ENCODE assay signal across 8 cellular contexts in the genomic region with DNA sequence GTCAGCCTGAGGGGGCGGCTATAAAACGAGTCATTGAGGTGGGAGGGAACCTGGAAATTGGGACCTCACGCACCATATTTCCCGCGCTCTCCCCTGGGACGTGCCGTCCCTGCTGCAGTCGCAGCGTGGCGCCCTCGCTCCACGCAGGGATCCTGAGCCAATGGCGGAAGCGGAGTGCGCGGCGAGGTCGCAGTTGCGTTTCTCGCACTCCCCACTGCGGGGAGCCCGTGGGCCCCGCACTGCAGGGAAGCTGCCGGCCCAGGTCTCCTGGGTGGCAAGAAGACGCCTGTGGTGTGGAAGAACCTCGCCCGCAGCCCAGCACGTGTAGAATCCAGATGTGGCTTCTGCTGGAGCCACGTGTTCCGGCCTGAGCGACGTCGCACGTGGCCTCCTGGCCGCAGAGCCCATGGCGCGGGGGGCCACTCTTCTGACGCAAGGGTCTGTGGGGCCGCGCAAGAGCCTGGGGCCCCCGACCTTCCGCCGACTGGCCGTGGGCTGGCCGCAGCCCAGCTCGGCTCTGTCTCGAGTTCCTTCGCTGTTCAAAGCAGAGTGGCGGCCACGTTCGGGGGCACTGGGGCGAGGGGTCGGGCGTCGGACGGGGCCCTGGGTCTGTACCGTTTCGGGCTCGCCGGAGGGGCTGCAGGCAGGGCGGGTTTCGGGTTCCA. TPM values are rescaled to one million over a fixed set of nuclear protein-coding genes. Genes with fewer than 3 reads are reported as not detected.
DNase-seq lines count a peak whose midpoint lies in the region; ATAC-seq and TF ChIP-seq lines count a peak whose summit lies in the region.

No MANE protein-coding gene starts in this region.

- peak; percentile 58 for DNase-seq in ELR (ENCODE audit: low read depth)
- peak; percentile 54 for DNase-seq in NOMO-1 treated with DMSO at 0.1 percent for 48 hours (lab: John Stamatoyannopoulos, UW; ENCODE audit: unreplicated experiment)
- DNase-seq in activated T-helper 1 cell treated with anti-CD3 and anti-CD28 coated beads, Interleukin-12 subunit alpha, Interleukin-12 subunit beta, Interleukin-2, Interleukin-4 antibody, amounts not matched to agents 30 ng/mL and 10 ng/mL and 1 ng/mL, durations not matched to agents 14 hours and 24 hours and 36 hours (ENCODE audit: low spot score) = peak; percentile 72
- peak; percentile 75 for DNase-seq in fibroblast of pulmonary artery (ENCODE audit: low read depth)
- peak; percentile 42 for DNase-seq in neuronal stem cell (ENCODE audit: low spot score)
- peak in 44 of 49 donors; percentile 5 to 77 (median 44) for DNase-seq in substantia nigra (lab: John Stamatoyannopoulos, UW)
- DNase-seq in OCI-M2 (lab: John Stamatoyannopoulos, UW; ENCODE audit: unreplicated experiment) = no peak

- H3K4me3 Mint-ChIP-seq in activated T-helper 1 cell treated with anti-CD3 and anti-CD28 coated beads, Interleukin-12 subunit alpha, Interleukin-12 subunit beta, Interleukin-2, Interleukin-4 antibody, amounts not matched to agents 30 ng/mL and 10 ng/mL and 1 ng/mL, durations not matched to agents 14 hours and 24 hours and 36 hours = no peak overlapping the region

- H3K23ac ChIP-seq in neuronal stem cell (ENCODE audit: low read depth, low read length, poor library complexity) = peak overlapping the region; percentile 85

- H2AK5ac ChIP-seq in neuronal stem cell (ENCODE audit: low read depth, low read length) = peak overlapping the region; percentile 90

- H3K27ac ChIP-seq in neuronal stem cell (replicated peaks; ENCODE audit: low read length) (no peak overlapping the region), substantia nigra (ENCODE audit: low read depth, low read length, poor library complexity, severe bottlenecking) (no peak overlapping the region)

- H3K27me3 ChIP-seq in neuronal stem cell (ENCODE audit: control insufficient read depth in 3 of 3, insufficient read depth in 3 of 3, low read depth in 1 of 3, low read length in 3 of 3) = peaks cover 0 to 6% (median 3%) of the 10 kb centered on the region in 3 experiments

- peak overlapping the region; percentile 14 for H3K9ac ChIP-seq in neuronal stem cell (ENCODE audit: low read depth, low read length, poor library complexity)

- H2BK5ac ChIP-seq in neuronal stem cell (ENCODE audit: low read length) = peak overlapping the region; percentile 50

- no CpG with 5 or more reads among the region's 62 CpGs for WGBS in neuronal stem cell (ENCODE audit: extremely low coverage in 2 of 2, insufficient read length in 2 of 2, insufficient replicate concordance in 1 of 2), 2 donors

- intact Hi-C loops in activated T-helper 1 cell treated with anti-CD3 and anti-CD28 coated beads, Interleukin-12 subunit alpha, Interleukin-12 subunit beta, Interleukin-2, Interleukin-4 antibody, amounts not matched to agents 30 ng/mL and 10 ng/mL and 1 ng/mL, durations not matched to agents 14 hours and 24 hours and 36 hours (cut with micrococcal nuclease) = loop anchor here (1.0 to 5.0 kb wide), 5 partner anchors 95 to 450 kb away; no protein-coding TSS in a partner anchor

- H4K8ac ChIP-seq in neuronal stem cell (ENCODE audit: low read depth, low read length) = no peak overlapping the region

- H3K4ac ChIP-seq in neuronal stem cell (ENCODE audit: low read length) = no peak overlapping the region

- peak overlapping the region; percentile 22 for H3K4me2 ChIP-seq in neuronal stem cell (ENCODE audit: insufficient read depth, low read length, poor library complexity, severe bottlenecking)

- H3K27ac Mint-ChIP-seq in activated T-helper 1 cell treated with anti-CD3 and anti-CD28 coated beads, Interleukin-12 subunit alpha, Interleukin-12 subunit beta, Interleukin-2, Interleukin-4 antibody, amounts not matched to agents 30 ng/mL and 10 ng/mL and 1 ng/mL, durations not matched to agents 14 hours and 24 hours and 36 hours = no peak overlapping the region

- no peak overlapping the region for H2AFZ ChIP-seq in neuronal stem cell (ENCODE audit: low read length)

- H3K4me1 Mint-ChIP-seq in activated T-helper 1 cell treated with anti-CD3 and anti-CD28 coated beads, Interleukin-12 subunit alpha, Interleukin-12 subunit beta, Interleukin-2, Interleukin-4 antibody, amounts not matched to agents 30 ng/mL and 10 ng/mL and 1 ng/mL, durations not matched to agents 14 hours and 24 hours and 36 hours (ENCODE audit: low read depth) = peaks cover 6% of the 10 kb centered on the region

- H3K9me3 ChIP-seq in neuronal stem cell (replicated peaks in 1 of 2; ENCODE audit: control insufficient read depth in 2 of 2, insufficient read depth in 1 of 2, low read depth in 1 of 2, low read length in 2 of 2) = no peaks in the 10 kb centered on the region

- H3K4me3 ChIP-seq in fibroblast of pulmonary artery (replicated peaks; ENCODE audit: low read depth, low read length) (no peak overlapping the region), neuronal stem cell (ENCODE audit: low read length in 2 of 2) (no peak overlapping the region)

- peak; percentile 82 for TF ChIP-seq CTCF in fibroblast of pulmonary artery (IDR thresholded peaks at IDR 0.05; ENCODE audit: low read length, missing control alignments)

- H3K36me3 Mint-ChIP-seq in activated T-helper 1 cell treated with anti-CD3 and anti-CD28 coated beads, Interleukin-12 subunit alpha, Interleukin-12 subunit beta, Interleukin-2, Interleukin-4 antibody, amounts not matched to agents 30 ng/mL and 10 ng/mL and 1 ng/mL, durations not matched to agents 14 hours and 24 hours and 36 hours (ENCODE audit: low read depth) = peaks cover 7% of the 10 kb centered on the region

- H3K79me1 ChIP-seq in neuronal stem cell (ENCODE audit: low read depth, low read length) = no peaks in the 10 kb centered on the region

- H3K9me3 Mint-ChIP-seq in activated T-helper 1 cell treated with anti-CD3 and anti-CD28 coated beads, Interleukin-12 subunit alpha, Interleukin-12 subunit beta, Interleukin-2, Interleukin-4 antibody, amounts not matched to agents 30 ng/mL and 10 ng/mL and 1 ng/mL, durations not matched to agents 14 hours and 24 hours and 36 hours = no peaks in the 10 kb centered on the region

- H2BK120ac ChIP-seq in neuronal stem cell (ENCODE audit: low read depth, low read length) = no peak overlapping the region

- H2BK12ac ChIP-seq in neuronal stem cell (ENCODE audit: low read length) = no peak overlapping the region

- H3K36me3 ChIP-seq in neuronal stem cell (replicated peaks in 1 of 2; ENCODE audit: control insufficient read depth in 2 of 2, insufficient read depth in 2 of 2, low read length in 2 of 2) = peaks cover 0 to 5% of the 10 kb centered on the region in 2 donors

- ATAC-seq in HG02642 (IDR thresholded peaks at IDR 0.05; ENCODE audit: poor library complexity, unreplicated experiment) = peak; percentile 62

- peak overlapping the region; percentile 62 for H3K18ac ChIP-seq in neuronal stem cell (ENCODE audit: low read length)

- H3K14ac ChIP-seq in neuronal stem cell (ENCODE audit: low read length) = no peak overlapping the region

- peaks cover 0 to 3% of the 10 kb centered on the region in 2 donors for H3K4me1 ChIP-seq in neuronal stem cell (ENCODE audit: control insufficient read depth in 2 of 2, insufficient read depth in 1 of 2, low read depth in 1 of 2, low read length in 2 of 2)

- H4K91ac ChIP-seq in neuronal stem cell (ENCODE audit: low read depth, low read length, poor library complexity) = no peak overlapping the region

- H2BK15ac ChIP-seq in neuronal stem cell (ENCODE audit: low read length) = no peak overlapping the region

- peaks cover 34% of the 10 kb centered on the region for H3K27me3 Mint-ChIP-seq in activated T-helper 1 cell treated with anti-CD3 and anti-CD28 coated beads, Interleukin-12 subunit alpha, Interleukin-12 subunit beta, Interleukin-2, Interleukin-4 antibody, amounts not matched to agents 30 ng/mL and 10 ng/mL and 1 ng/mL, durations not matched to agents 14 hours and 24 hours and 36 hours (ENCODE audit: insufficient read depth)

RNA-seq across cellular contexts. Expression of gene HIF1AN, which starts 26.4 kb away (rescaled TPM):
- total RNA-seq in activated T-helper 1 cell treated with anti-CD3 and anti-CD28 coated beads, Interleukin-12 subunit alpha, Interleukin-12 subunit beta, Interleukin-2, Interleukin-4 antibody, amounts not matched to agents 30 ng/mL and 10 ng/mL and 1 ng/mL, durations not matched to agents 14 hours and 24 hours and 36 hours = 46.5 and 54.1 TPM in 2 replicates
- 19.6 TPM for polyA plus RNA-seq in neuronal stem cell (2013, experiment 1 of 2)
- polyA plus RNA-seq in neuronal stem cell (2013, experiment 2 of 2) = 19.2 TPM

RNA-seq across cellular contexts. Expression of gene NDUFB8, which starts 32.5 kb away (rescaled TPM):
- total RNA-seq in activated T-helper 1 cell treated with anti-CD3 and anti-CD28 coated beads, Interleukin-12 subunit alpha, Interleukin-12 subunit beta, Interleukin-2, Interleukin-4 antibody, amounts not matched to agents 30 ng/mL and 10 ng/mL and 1 ng/mL, durations not matched to agents 14 hours and 24 hours and 36 hours = 292 and 304 TPM in 2 replicates
- polyA plus RNA-seq in neuronal stem cell (2013, experiment 1 of 2) = 244 TPM
- polyA plus RNA-seq in neuronal stem cell (2013, experiment 2 of 2) = 239 TPM

RNA-seq across cellular contexts. Expression of gene SEC31B, which starts 42.5 kb away (rescaled TPM):
- total RNA-seq in activated T-helper 1 cell treated with anti-CD3 and anti-CD28 coated beads, Interleukin-12 subunit alpha, Interleukin-12 subunit beta, Interleukin-2, Interleukin-4 antibody, amounts not matched to agents 30 ng/mL and 10 ng/mL and 1 ng/mL, durations not matched to agents 14 hours and 24 hours and 36 hours = 42.3 and 50.5 TPM in 2 replicates
- polyA plus RNA-seq in neuronal stem cell (2013, experiment 1 of 2) = 7.7 TPM
- polyA plus RNA-seq in neuronal stem cell (2013, experiment 2 of 2) = 7.6 TPM
